Comparison of ENCODE assay signal across 16 cellular contexts in genomic region chr14:93538411-93538810, GRCh38.
DNase-seq lines count a peak whose midpoint lies in the region; ATAC-seq and TF ChIP-seq lines count a peak whose summit lies in the region.
"Had no signal": no experiment of that assay in that cellular context is flagged by ENCODE, and none has a peak within 500 bp of the region (broad histone marks: within the 10 kb centered on the region; RNA-seq: fewer than 3 reads in every experiment).

No MANE protein-coding gene starts in this region.

- POLR2A ChIA-PET in IMR-90 (lab: Charles Lee; ENCODE audit: unreplicated experiment) = no interaction called here

- H3K27me3 Mint-ChIP-seq in T-helper 17 cell = peaks cover 50% of the 10 kb centered on the region
- peaks cover 8 to 32% of the 10 kb centered on the region in 2 donors for H3K27me3 Mint-ChIP-seq in natural killer cell (ENCODE audit: low read depth in 2 of 2)

- no peaks in the 10 kb centered on the region for H3K4me1 Mint-ChIP-seq in T-helper 17 cell
- H3K4me1 Mint-ChIP-seq in natural killer cell = no peaks in the 10 kb centered on the region
- H3K4me1 Mint-ChIP-seq: CD4-positive, alpha-beta memory T cell had no signal

- no peak for TF ChIP-seq RAD21 in IMR-90 (IDR thresholded peaks at IDR 0.05; ENCODE audit: low read length)

- H3K9me3 Mint-ChIP-seq in natural killer cell = no peaks in the 10 kb centered on the region
- H3K9me3 Mint-ChIP-seq: activated T-helper 2 cell treated with anti-CD3 and anti-CD28 coated beads, Interferon-gamma antibody, Interleukin-2, Interleukin-4, amounts not matched to agents 10 μg/mL and 5 μg/mL and 100 μg/mL, durations not matched to agents 14 hours and 24 hours and 36 hours; CD4-positive, alpha-beta memory T cell; mesothelial cell of epicardium had no signal

- no peak overlapping the region for H4K91ac ChIP-seq in IMR-90 (ENCODE audit: insufficient read depth, low read depth, low read length)

- H3K4me3 Mint-ChIP-seq in T-helper 17 cell = no peak overlapping the region
- no peak overlapping the region for H3K4me3 Mint-ChIP-seq in natural killer cell
- H3K4me3 Mint-ChIP-seq: CD4-positive, alpha-beta memory T cell; mesothelial cell of epicardium had no signal

- H3K27ac Mint-ChIP-seq in T-helper 17 cell = peak overlapping the region; percentile 6
- no peak overlapping the region for H3K27ac Mint-ChIP-seq in natural killer cell
- H3K27ac Mint-ChIP-seq: activated T-helper 2 cell treated with anti-CD3 and anti-CD28 coated beads, Interferon-gamma antibody, Interleukin-2, Interleukin-4, amounts not matched to agents 10 μg/mL and 5 μg/mL and 100 μg/mL, durations not matched to agents 14 hours and 24 hours and 36 hours; mesothelial cell of epicardium had no signal

- H3K9me3 ChIP-seq in IMR-90 (ENCODE audit: control insufficient read depth, insufficient read depth, low read length) = peaks cover 2% of the 10 kb centered on the region; the same call in 1 of the 2 replicates
- H3K9me3 ChIP-seq in T-helper 17 cell (ENCODE audit: control insufficient read depth, low read length, poor library complexity, severe bottlenecking) = no peaks in the 10 kb centered on the region

- in situ Hi-C loops in IMR-90 (cut with MboI; ENCODE audit: low sequenced_read_pairs) = no loop called here

- TF ChIP-seq CTCF in IMR-90 (conservative IDR thresholded peaks at IDR 0.05; ENCODE audit: low read depth, low read length) (no peak), natural killer cell (IDR thresholded peaks at IDR 0.05) (no peak)

- H4K8ac ChIP-seq in IMR-90 (ENCODE audit: low read depth in 2 of 2, low read length in 2 of 2) = no peak overlapping the region

- no peak overlapping the region for H3K27ac ChIP-seq in IMR-90 (ENCODE audit: insufficient read depth, low read length)
- H3K27ac ChIP-seq: 22Rv1, parathyroid adenoma had no signal

- intact Hi-C loops in IMR-90 (cut with micrococcal nuclease) (no loop called here), natural killer cell (cut with micrococcal nuclease) (no loop called here)

- no peak overlapping the region for H3K4ac ChIP-seq in IMR-90 (ENCODE audit: low read depth, low read length)

- H2BK5ac ChIP-seq in IMR-90 (ENCODE audit: low read depth, low read length, poor library complexity, severe bottlenecking) = no peak overlapping the region

- H3K23ac ChIP-seq in IMR-90 (ENCODE audit: low read depth, low read length) = no peak overlapping the region

- dilution Hi-C loops in IMR-90 (cut with HindIII; ENCODE audit: low sequenced_read_pairs, unreplicated experiment) = no loop called here

- H3K4me2 ChIP-seq in IMR-90 (ENCODE audit: low read depth, low read length) = no peak overlapping the region

- no peak overlapping the region for H2AFZ ChIP-seq in IMR-90 (replicated peaks; ENCODE audit: low read length, poor library complexity)
- H2AFZ ChIP-seq: parathyroid adenoma had no signal

- H3K4me3 ChIP-seq in IMR-90 (ENCODE audit: insufficient read depth, low read depth, low read length) = no peak overlapping the region

- H3K9ac ChIP-seq in IMR-90 (ENCODE audit: low read depth, low read length) = no peak overlapping the region
- H3K9ac ChIP-seq: parathyroid adenoma had no signal

- no peak overlapping the region for H3K56ac ChIP-seq in IMR-90 (ENCODE audit: extremely low read depth, insufficient read depth, low read length)

- H3K36me3 Mint-ChIP-seq in T-helper 17 cell (ENCODE audit: low read depth) (no peaks in the 10 kb centered on the region), natural killer cell (no peaks in the 10 kb centered on the region)
- H3K36me3 Mint-ChIP-seq: CD4-positive, alpha-beta memory T cell; mesothelial cell of epicardium had no signal

- TF ChIP-seq POLR2A in IMR-90 (IDR thresholded peaks at IDR 0.05; ENCODE audit: low read depth, low read length) = no peak

- no TSS peak for BruUV-seq in IMR-90 (replicated peaks; lab: Mats Ljungman, UMichigan)

- no peaks in the 10 kb centered on the region for H3K27me3 ChIP-seq in IMR-90 (ENCODE audit: control insufficient read depth, insufficient read depth, low read length)

- H3K9me1 ChIP-seq in IMR-90 (ENCODE audit: insufficient read depth, low read length) = no peaks in the 10 kb centered on the region

- H2AK5ac ChIP-seq in IMR-90 (ENCODE audit: low read depth, low read length) = no peak overlapping the region

- H3K36me3 ChIP-seq in IMR-90 (ENCODE audit: control insufficient read depth, insufficient read depth, low read length) = no peaks in the 10 kb centered on the region

- no peak overlapping the region for H2BK20ac ChIP-seq in IMR-90 (ENCODE audit: low read depth, low read length)

- peak; percentile 32 for DNase-seq in DMS 273 (lab: John Stamatoyannopoulos, UW; ENCODE audit: unreplicated experiment)
- DNase-seq in DMS 273 treated with DMSO at 0.1 percent for 48 hours (lab: John Stamatoyannopoulos, UW) = no peak
- DNase-seq in IMR-90 = peak; percentile 2
- DNase-seq in T-helper 17 cell = no peak
- DNase-seq in iPS DF 19.7 (ENCODE audit: low read depth, low spot score) = peak; percentile 40
- DNase-seq in natural killer cell = no peak
- no peak for DNase-seq in activated T-cell treated with anti-CD3 and anti-CD28 coated beads, Interleukin-2, amount 50 U/mL, for 1 hour
- no peak for DNase-seq in T1000 (lab: John Stamatoyannopoulos, UW)
- DNase-seq: CD4-positive, alpha-beta memory T cell; cortex of kidney; NCI-H345 had no signal

- H3K18ac ChIP-seq in IMR-90 (ENCODE audit: low read depth, low read length) = no peak overlapping the region

- H2BK15ac ChIP-seq in IMR-90 (ENCODE audit: low read depth, low read length) = no peak overlapping the region

- no peaks in the 10 kb centered on the region for H3K79me1 ChIP-seq in IMR-90 (ENCODE audit: low read depth in 1 of 2, low read length in 2 of 2)

- CTCF ChIA-PET in IMR-90 (lab: Yijun Ruan, JAX) = no interaction called here

- H4K20me1 ChIP-seq in IMR-90 (ENCODE audit: insufficient read depth, low read length) = no peaks in the 10 kb centered on the region

- no peak overlapping the region for H2AK9ac ChIP-seq in IMR-90 (replicated peaks; ENCODE audit: low read depth, low read length, poor library complexity)

- ATAC-seq in IMR-90 (ENCODE audit: low read depth) (no peak), T-helper 17 cell (no peak), natural killer cell (no peak)
- ATAC-seq: Panc1 had no signal

- no peak overlapping the region for H2BK120ac ChIP-seq in IMR-90 (ENCODE audit: low read depth, low read length)

- no peak overlapping the region for H4K5ac ChIP-seq in IMR-90 (ENCODE audit: low read depth, low read length)

- no peak overlapping the region for H3K14ac ChIP-seq in IMR-90 (replicated peaks; ENCODE audit: low read depth, low read length)

- WGBS in IMR-90 (ENCODE audit: extremely low coverage in 2 of 2, insufficient read length in 1 of 2), 2 experiments = 76% methylated on average over 4 of the region's 9 CpGs; no CpG with 5 or more reads in 1 of the 2 experiments

- no peaks in the 10 kb centered on the region for H3K4me1 ChIP-seq in IMR-90 (ENCODE audit: control insufficient read depth, insufficient read depth, low read length)
- H3K4me1 ChIP-seq: parathyroid adenoma had no signal

TF ChIP-seq in IMR-90, 13 proteins besides CTCF, POLR2A, EP300 and RAD21:
- TF ChIP-seq, protein P1, sequence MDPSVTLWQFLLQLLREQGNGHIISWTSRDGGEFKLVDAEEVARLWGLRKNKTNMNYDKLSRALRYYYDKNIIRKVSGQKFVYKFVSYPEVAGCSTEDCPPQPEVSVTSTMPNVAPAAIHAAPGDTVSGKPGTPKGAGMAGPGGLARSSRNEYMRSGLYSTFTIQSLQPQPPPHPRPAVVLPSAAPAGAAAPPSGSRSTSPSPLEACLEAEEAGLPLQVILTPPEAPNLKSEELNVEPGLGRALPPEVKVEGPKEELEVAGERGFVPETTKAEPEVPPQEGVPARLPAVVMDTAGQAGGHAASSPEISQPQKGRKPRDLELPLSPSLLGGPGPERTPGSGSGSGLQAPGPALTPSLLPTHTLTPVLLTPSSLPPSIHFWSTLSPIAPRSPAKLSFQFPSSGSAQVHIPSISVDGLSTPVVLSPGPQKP (IDR thresholded peaks at IDR 0.05; ENCODE audit: borderline replicate concordance, low read depth, low read length) = no peak
- TF ChIP-seq BHLHE40 (IDR thresholded peaks at IDR 0.05; ENCODE audit: low read depth, low read length) (no peak), NFE2L2 (IDR thresholded peaks at IDR 0.05; ENCODE audit: low read depth, low read length) (no peak), CEBPB (IDR thresholded peaks at IDR 0.05; ENCODE audit: low read depth, low read length) (no peak)

Comparison
In these comparisons a context has a peak if more than half of its experiments do, and no peak if none do; other contexts are left out.
1. DNase-seq: peak in DMS 273 (single experiment), IMR-90 (single experiment) and iPS DF 19.7 (single experiment); none in DMS 273 treated with DMSO at 0.1 percent for 48 hours (single experiment), T-helper 17 cell (0 of 3), natural killer cell (single experiment), activated T-cell treated with anti-CD3 and anti-CD28 coated beads, Interleukin-2, amount 50 U/mL, for 1 hour (single experiment) and T1000 (single experiment).